9 cellular contexts compared by ENCODE assay signal in genomic region chr22:18528597-18529415, GRCh38. TPM values are rescaled to one million over a fixed set of nuclear protein-coding genes. Genes with fewer than 3 reads are reported as not detected.
DNase-seq lines count a peak whose midpoint lies in the region; ATAC-seq and TF ChIP-seq lines count a peak whose summit lies in the region.
"Not testable (repeated sequence)": the region's sequence is repeated elsewhere in the genome, so short reads cannot be mapped to it uniquely, and the experiment has no call there.
"Had no signal": no experiment of that assay in that cellular context is flagged by ENCODE, and none has a peak within 500 bp of the region (broad histone marks: within the 10 kb centered on the region; RNA-seq: fewer than 3 reads in every experiment).

No MANE protein-coding gene starts in this region.

- H3K9me3 Mint-ChIP-seq in activated naive CD8-positive, alpha-beta T cell treated with anti-CD3 and anti-CD28 coated beads, Interleukin-2, amount 50 U/mL, for 24 hours = not testable (repeated sequence)

- not testable (repeated sequence) for H3K36me3 Mint-ChIP-seq in activated naive CD8-positive, alpha-beta T cell treated with anti-CD3 and anti-CD28 coated beads, Interleukin-2, amount 50 U/mL, for 24 hours (ENCODE audit: low read depth)

- H3K79me2 ChIP-seq in osteoblast (ENCODE audit: insufficient read depth, low read length) = not testable (repeated sequence)

- DNase-seq in Daoy (ENCODE audit: low read depth) (peak; percentile 56), Right ventricle myocardium superior (peak; percentile 95)
- DNase-seq in activated CD4-positive, CD25-positive, alpha-beta regulatory T cell treated with anti-CD3 and anti-CD28 coated beads, Interleukin-2, amount 50 U/mL, for 16 hours (ENCODE audit: low read depth, low spot score) = peak; percentile 86
- peak; percentile 92 for DNase-seq in activated naive CD8-positive, alpha-beta T cell treated with anti-CD3 and anti-CD28 coated beads, Interleukin-2, amount 50 U/mL, for 24 hours
- DNase-seq in osteoblast (ENCODE audit: insufficient read length, low spot score, missing footprints) = not testable (repeated sequence)
- DNase-seq in stimulated activated CD8-positive, alpha-beta memory T cell treated with anti-CD3 and anti-CD28 coated beads, Interleukin-4, amount 100 ng/mL, for 4 hours (ENCODE audit: low read depth in 2 of 2, low spot score in 1 of 2) = peak; percentile 63 to 91

- peak; percentile 70 for ATAC-seq in GM21786 (IDR thresholded peaks at IDR 0.05; ENCODE audit: unreplicated experiment)
- ATAC-seq in HG03521 (IDR thresholded peaks at IDR 0.05; ENCODE audit: unreplicated experiment) = peak; percentile 75
- peak; percentile 83 for ATAC-seq in activated naive CD8-positive, alpha-beta T cell treated with anti-CD3 and anti-CD28 coated beads, Interleukin-2, amount 50 U/mL, for 24 hours
- peak; percentile 97 for ATAC-seq in Right ventricle myocardium superior (ENCODE audit: poor library complexity)

- H3K9me3 ChIP-seq in osteoblast (ENCODE audit: low read depth, low read length) = not testable (repeated sequence)

- H3K27me3 ChIP-seq in osteoblast (ENCODE audit: insufficient read depth, low read length) = not testable (repeated sequence)

- not testable (repeated sequence) for H3K36me3 ChIP-seq in osteoblast (ENCODE audit: insufficient read depth, low read length)

- intact Hi-C loops in Right ventricle myocardium superior (cut with DNase I) = not testable (repeated sequence)

- TF ChIP-seq CTCF in osteoblast (IDR thresholded peaks at IDR 0.05; ENCODE audit: extremely low read depth, low read depth, low read length) = not testable (repeated sequence)

- not testable (repeated sequence) for H3K4me1 ChIP-seq in osteoblast (ENCODE audit: insufficient read depth, low read length)

- not testable (repeated sequence) for H3K27ac Mint-ChIP-seq in activated naive CD8-positive, alpha-beta T cell treated with anti-CD3 and anti-CD28 coated beads, Interleukin-2, amount 50 U/mL, for 24 hours

- not testable (repeated sequence) for H3K27me3 Mint-ChIP-seq in activated naive CD8-positive, alpha-beta T cell treated with anti-CD3 and anti-CD28 coated beads, Interleukin-2, amount 50 U/mL, for 24 hours

- not testable (repeated sequence) for H2AFZ ChIP-seq in osteoblast (ENCODE audit: low read length)

- not testable (repeated sequence) for H3K4me3 ChIP-seq in osteoblast (ENCODE audit: insufficient read depth, low read length)

- not testable (repeated sequence) for H3K4me1 Mint-ChIP-seq in activated naive CD8-positive, alpha-beta T cell treated with anti-CD3 and anti-CD28 coated beads, Interleukin-2, amount 50 U/mL, for 24 hours

- H3K4me2 ChIP-seq in osteoblast (ENCODE audit: insufficient read depth, low read length) = peak overlapping the region; percentile 43

- not testable (repeated sequence) for H4K20me1 ChIP-seq in osteoblast (ENCODE audit: insufficient read depth, low read length)

- not testable (repeated sequence) for H3K27ac ChIP-seq in osteoblast (ENCODE audit: low read depth, low read length)

- peak overlapping the region; percentile 64 for H3K4me3 Mint-ChIP-seq in activated naive CD8-positive, alpha-beta T cell treated with anti-CD3 and anti-CD28 coated beads, Interleukin-2, amount 50 U/mL, for 24 hours

RNA-seq across cellular contexts. Expression of gene TMEM191B, which starts 1.2 kb away (rescaled TPM):
- total RNA-seq in Daoy (2014; rRNA removed; shearing (Covaris generic)) = 27.4 TPM in 1 of 2 replicates, not detected in the other
- 0.32 TPM for total RNA-seq in Right ventricle myocardium superior
- total RNA-seq in osteoblast = 1.2 TPM in 1 of 2 replicates, not detected in the other

RNA-seq across cellular contexts. Expression of gene GGTLC3, which starts 10.8 kb away (rescaled TPM):
- not detected in 2 replicates for total RNA-seq in Daoy (2014; rRNA removed; shearing (Covaris generic))
- not detected for total RNA-seq in Right ventricle myocardium superior
- total RNA-seq in osteoblast = not detected in 2 replicates
- total RNA-seq: pulmonary artery endothelial cell had no signal
